ENCODE assay signal across 1 cellular context in genomic region chr3:119825820-119826219, GRCh38.
TF ChIP-seq lines count a peak whose summit lies in the region.

No MANE protein-coding gene starts in this region.

TF ChIP-seq in HepG2, 621 proteins besides CTCF, POLR2A, EP300 and RAD21 (continued from another document and continues in another):
- TF ChIP-seq ZNF275 (CRISPR knock-in tag; IDR thresholded peaks at IDR 0.05; ENCODE audit: borderline replicate concordance) (no peak), PCBP2 (optimal IDR thresholded peaks at IDR 0.05; ENCODE audit: low read depth, low read length, poor library complexity, severe bottlenecking) (no peak), ZNF713 (CRISPR knock-in tag; IDR thresholded peaks at IDR 0.05) (no peak), KAT8 (CRISPR knock-in tag; IDR thresholded peaks at IDR 0.05) (peak; percentile 70; the same call in 1 of the 2 replicates), MBD4 (IDR thresholded peaks at IDR 0.05; ENCODE audit: borderline replicate concordance, low read length) (no peak), ZNF335 (CRISPR knock-in tag; IDR thresholded peaks at IDR 0.05) (peak; percentile 73; the same call in 1 of the 2 replicates), THYN1 (CRISPR knock-in tag; IDR thresholded peaks at IDR 0.05; ENCODE audit: borderline replicate concordance, low read depth) (no peak), TCF7 (IDR thresholded peaks at IDR 0.05; ENCODE audit: low read depth) (no peak), TRIM24 (CRISPR knock-in tag; IDR thresholded peaks at IDR 0.05) (no peak), NCOA1 (CRISPR knock-in tag; IDR thresholded peaks at IDR 0.05) (no peak), PRDM10 (CRISPR knock-in tag; IDR thresholded peaks at IDR 0.05; ENCODE audit: low read depth) (no peak), TEAD3 (CRISPR knock-in tag; optimal IDR thresholded peaks at IDR 0.05; ENCODE audit: borderline replicate concordance) (peak; percentile 50), ZNF235 (CRISPR knock-in tag; IDR thresholded peaks at IDR 0.05; ENCODE audit: borderline replicate concordance) (no peak), SNAPC4 (CRISPR knock-in tag; IDR thresholded peaks at IDR 0.05) (no peak), ATRX (CRISPR knock-in tag; IDR thresholded peaks at IDR 0.05; ENCODE audit: borderline replicate concordance) (no peak), ZBTB42 (CRISPR knock-in tag; IDR thresholded peaks at IDR 0.05) (no peak), ZNF101 (CRISPR knock-in tag; IDR thresholded peaks at IDR 0.05; ENCODE audit: borderline replicate concordance, low read depth) (no peak), ZNF879 (CRISPR knock-in tag; IDR thresholded peaks at IDR 0.05) (no peak), HOXD1 (CRISPR knock-in tag; IDR thresholded peaks at IDR 0.05) (no peak), SRSF9 (IDR thresholded peaks at IDR 0.05; ENCODE audit: borderline replicate concordance, insufficient read depth, low read depth, low read length, poor library complexity, severe bottlenecking) (no peak), GATA4 (IDR thresholded peaks at IDR 0.05; ENCODE audit: borderline replicate concordance, low read depth) (no peak), ZNF660 (CRISPR knock-in tag; IDR thresholded peaks at IDR 0.05; ENCODE audit: borderline replicate concordance, low read depth) (no peak), NFE2L2 (IDR thresholded peaks at IDR 0.05; ENCODE audit: low read length) (no peak), AHDC1 (CRISPR knock-in tag; IDR thresholded peaks at IDR 0.05; ENCODE audit: borderline replicate concordance) (peak; percentile 76; the same call in 1 of the 2 replicates), SRSF4 (IDR thresholded peaks at IDR 0.05; ENCODE audit: low read depth, low read length, poor library complexity, severe bottlenecking) (no peak), HBP1 (CRISPR knock-in tag; IDR thresholded peaks at IDR 0.05; ENCODE audit: low read depth) (no peak), ATF4 (CRISPR knock-in tag; IDR thresholded peaks at IDR 0.05) (0 out of 4 replicates have a peak, but pooled peaks of 1 of the 2 experiments have one; percentile 15), ZFP1 (CRISPR knock-in tag; IDR thresholded peaks at IDR 0.05) (no peak), DZIP1 (CRISPR knock-in tag; IDR thresholded peaks at IDR 0.05) (no peak), MED8 (CRISPR knock-in tag; IDR thresholded peaks at IDR 0.05; ENCODE audit: insufficient replicate concordance) (no peak), ZNF225 (CRISPR knock-in tag; IDR thresholded peaks at IDR 0.05) (no peak), TFE3 (CRISPR knock-in tag; IDR thresholded peaks at IDR 0.05) (no peak), ZNF260 (CRISPR knock-in tag; IDR thresholded peaks at IDR 0.05; ENCODE audit: borderline replicate concordance, low read depth) (no peak), ZNF557 (CRISPR knock-in tag; IDR thresholded peaks at IDR 0.05) (no peak), SP140L (CRISPR knock-in tag; IDR thresholded peaks at IDR 0.05; ENCODE audit: borderline replicate concordance) (no peak), HNF4A (CRISPR knock-in tag; IDR thresholded peaks at IDR 0.05) (peak; percentile 96), FOXK2 (IDR thresholded peaks at IDR 0.05) (no peak), CENPX (CRISPR knock-in tag; IDR thresholded peaks at IDR 0.05) (no peak)
